1 cellular context compared by ENCODE assay signal in genomic region chr17:17830740-17831207, GRCh38.
TF ChIP-seq lines count a peak whose summit lies in the region.

No MANE protein-coding gene starts in this region.

TF ChIP-seq in HepG2, 621 proteins besides CTCF, POLR2A, EP300 and RAD21 (continued from another document and continues in another):
- TF ChIP-seq, protein P1, sequence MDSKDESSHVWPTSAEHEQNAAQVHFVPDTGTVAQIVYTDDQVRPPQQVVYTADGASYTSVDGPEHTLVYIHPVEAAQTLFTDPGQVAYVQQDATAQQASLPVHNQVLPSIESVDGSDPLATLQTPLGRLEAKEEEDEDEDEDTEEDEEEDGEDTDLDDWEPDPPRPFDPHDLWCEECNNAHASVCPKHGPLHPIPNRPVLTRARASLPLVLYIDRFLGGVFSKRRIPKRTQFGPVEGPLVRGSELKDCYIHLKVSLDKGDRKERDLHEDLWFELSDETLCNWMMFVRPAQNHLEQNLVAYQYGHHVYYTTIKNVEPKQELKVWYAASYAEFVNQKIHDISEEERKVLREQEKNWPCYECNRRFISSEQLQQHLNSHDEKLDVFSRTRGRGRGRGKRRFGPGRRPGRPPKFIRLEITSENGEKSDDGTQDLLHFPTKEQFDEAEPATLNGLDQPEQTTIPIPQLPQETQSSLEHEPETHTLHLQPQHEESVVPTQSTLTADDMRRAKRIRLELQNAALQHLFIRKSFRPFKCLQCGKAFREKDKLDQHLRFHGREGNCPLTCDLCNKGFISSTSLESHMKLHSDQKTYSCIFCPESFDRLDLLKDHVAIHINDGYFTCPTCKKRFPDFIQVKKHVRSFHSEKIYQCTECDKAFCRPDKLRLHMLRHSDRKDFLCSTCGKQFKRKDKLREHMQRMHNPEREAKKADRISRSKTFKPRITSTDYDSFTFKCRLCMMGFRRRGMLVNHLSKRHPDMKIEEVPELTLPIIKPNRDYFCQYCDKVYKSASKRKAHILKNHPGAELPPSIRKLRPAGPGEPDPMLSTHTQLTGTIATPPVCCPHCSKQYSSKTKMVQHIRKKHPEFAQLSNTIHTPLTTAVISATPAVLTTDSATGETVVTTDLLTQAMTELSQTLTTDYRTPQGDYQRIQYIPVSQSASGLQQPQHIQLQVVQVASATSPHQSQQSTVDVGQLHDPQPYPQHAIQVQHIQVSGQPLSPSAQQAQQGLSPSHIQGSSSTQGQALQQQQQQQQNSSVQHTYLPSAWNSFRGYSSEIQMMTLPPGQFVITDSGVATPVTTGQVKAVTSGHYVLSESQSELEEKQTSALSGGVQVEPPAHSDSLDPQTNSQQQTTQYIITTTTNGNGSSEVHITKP (CRISPR knock-in tag; IDR thresholded peaks at IDR 0.05; ENCODE audit: low read depth) = peak; percentile 91
- TF ChIP-seq RBAK (CRISPR knock-in tag; IDR thresholded peaks at IDR 0.05) = peak; percentile 87
- 0 out of 2 replicates have a peak, but pooled peaks have one; percentile 26 for TF ChIP-seq ZNF629 (CRISPR knock-in tag; conservative IDR thresholded peaks at IDR 0.05)
- TF ChIP-seq, protein P2, sequence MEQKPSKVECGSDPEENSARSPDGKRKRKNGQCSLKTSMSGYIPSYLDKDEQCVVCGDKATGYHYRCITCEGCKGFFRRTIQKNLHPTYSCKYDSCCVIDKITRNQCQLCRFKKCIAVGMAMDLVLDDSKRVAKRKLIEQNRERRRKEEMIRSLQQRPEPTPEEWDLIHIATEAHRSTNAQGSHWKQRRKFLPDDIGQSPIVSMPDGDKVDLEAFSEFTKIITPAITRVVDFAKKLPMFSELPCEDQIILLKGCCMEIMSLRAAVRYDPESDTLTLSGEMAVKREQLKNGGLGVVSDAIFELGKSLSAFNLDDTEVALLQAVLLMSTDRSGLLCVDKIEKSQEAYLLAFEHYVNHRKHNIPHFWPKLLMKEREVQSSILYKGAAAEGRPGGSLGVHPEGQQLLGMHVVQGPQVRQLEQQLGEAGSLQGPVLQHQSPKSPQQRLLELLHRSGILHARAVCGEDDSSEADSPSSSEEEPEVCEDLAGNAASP (CRISPR knock-in tag; IDR thresholded peaks at IDR 0.05; ENCODE audit: borderline replicate concordance) = peak; percentile 92
- no peak for TF ChIP-seq ZNF33B (CRISPR knock-in tag; IDR thresholded peaks at IDR 0.05)
- TF ChIP-seq MTA3 (CRISPR knock-in tag; IDR thresholded peaks at IDR 0.05) = no peak
- TF ChIP-seq, protein P3, sequence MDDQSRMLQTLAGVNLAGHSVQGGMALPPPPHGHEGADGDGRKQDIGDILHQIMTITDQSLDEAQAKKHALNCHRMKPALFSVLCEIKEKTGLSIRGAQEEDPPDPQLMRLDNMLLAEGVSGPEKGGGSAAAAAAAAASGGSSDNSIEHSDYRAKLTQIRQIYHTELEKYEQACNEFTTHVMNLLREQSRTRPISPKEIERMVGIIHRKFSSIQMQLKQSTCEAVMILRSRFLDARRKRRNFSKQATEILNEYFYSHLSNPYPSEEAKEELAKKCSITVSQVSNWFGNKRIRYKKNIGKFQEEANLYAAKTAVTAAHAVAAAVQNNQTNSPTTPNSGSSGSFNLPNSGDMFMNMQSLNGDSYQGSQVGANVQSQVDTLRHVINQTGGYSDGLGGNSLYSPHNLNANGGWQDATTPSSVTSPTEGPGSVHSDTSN (CRISPR knock-in tag; IDR thresholded peaks at IDR 0.05; ENCODE audit: borderline replicate concordance) = no peak
- TF ChIP-seq ATAD3A (CRISPR knock-in tag; IDR thresholded peaks at IDR 0.05) = no peak
- TF ChIP-seq ZIK1 (CRISPR knock-in tag; IDR thresholded peaks at IDR 0.05; ENCODE audit: borderline replicate concordance, low read depth) = 0 out of 2 replicates have a peak, but pooled peaks have one; percentile 51
- TF ChIP-seq ZNF841 (CRISPR knock-in tag; IDR thresholded peaks at IDR 0.05; ENCODE audit: borderline replicate concordance) = no peak
- TF ChIP-seq KMT2B (CRISPR knock-in tag; IDR thresholded peaks at IDR 0.05) = peak; percentile 59; the same call in 1 of the 2 replicates
- no peak for TF ChIP-seq ZFP90 (CRISPR knock-in tag; IDR thresholded peaks at IDR 0.05; ENCODE audit: borderline replicate concordance)
- TF ChIP-seq SP140L (CRISPR knock-in tag; IDR thresholded peaks at IDR 0.05; ENCODE audit: borderline replicate concordance) = no peak
- TF ChIP-seq ZNF773 (CRISPR knock-in tag; IDR thresholded peaks at IDR 0.05; ENCODE audit: borderline replicate concordance) = no peak
- TF ChIP-seq, protein P4, sequence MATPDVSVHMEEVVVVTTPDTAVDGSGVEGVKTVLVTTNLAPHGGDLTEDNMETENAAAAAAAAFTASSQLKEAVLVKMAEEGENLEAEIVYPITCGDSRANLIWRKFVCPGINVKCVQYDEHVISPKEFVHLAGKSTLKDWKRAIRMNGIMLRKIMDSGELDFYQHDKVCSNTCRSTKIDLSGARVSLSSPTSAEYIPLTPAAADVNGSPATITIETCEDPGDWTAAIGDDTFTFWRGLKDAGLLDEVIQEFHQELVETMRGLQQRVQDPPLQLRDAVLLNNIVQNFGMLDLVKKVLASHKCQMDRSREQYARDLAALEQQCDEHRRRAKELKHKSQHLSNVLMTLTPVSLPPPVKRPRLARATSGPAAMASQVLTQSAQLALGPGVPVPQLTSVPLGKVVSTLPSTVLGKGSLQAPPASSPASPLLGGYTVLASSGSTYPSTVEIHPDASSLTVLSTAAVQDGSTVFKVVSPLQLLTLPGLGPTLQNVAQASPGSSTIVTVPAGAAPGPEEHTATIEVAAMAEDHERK (CRISPR knock-in tag; IDR thresholded peaks at IDR 0.05; ENCODE audit: low read depth) = no peak
- TF ChIP-seq, protein P5, sequence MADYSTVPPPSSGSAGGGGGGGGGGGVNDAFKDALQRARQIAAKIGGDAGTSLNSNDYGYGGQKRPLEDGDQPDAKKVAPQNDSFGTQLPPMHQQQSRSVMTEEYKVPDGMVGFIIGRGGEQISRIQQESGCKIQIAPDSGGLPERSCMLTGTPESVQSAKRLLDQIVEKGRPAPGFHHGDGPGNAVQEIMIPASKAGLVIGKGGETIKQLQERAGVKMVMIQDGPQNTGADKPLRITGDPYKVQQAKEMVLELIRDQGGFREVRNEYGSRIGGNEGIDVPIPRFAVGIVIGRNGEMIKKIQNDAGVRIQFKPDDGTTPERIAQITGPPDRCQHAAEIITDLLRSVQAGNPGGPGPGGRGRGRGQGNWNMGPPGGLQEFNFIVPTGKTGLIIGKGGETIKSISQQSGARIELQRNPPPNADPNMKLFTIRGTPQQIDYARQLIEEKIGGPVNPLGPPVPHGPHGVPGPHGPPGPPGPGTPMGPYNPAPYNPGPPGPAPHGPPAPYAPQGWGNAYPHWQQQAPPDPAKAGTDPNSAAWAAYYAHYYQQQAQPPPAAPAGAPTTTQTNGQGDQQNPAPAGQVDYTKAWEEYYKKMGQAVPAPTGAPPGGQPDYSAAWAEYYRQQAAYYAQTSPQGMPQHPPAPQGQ (CRISPR knock-in tag; IDR thresholded peaks at IDR 0.05; ENCODE audit: borderline replicate concordance) = no peak
- peak; percentile 70; the same call in 1 of the 2 replicates for TF ChIP-seq ZNF709 (CRISPR knock-in tag; IDR thresholded peaks at IDR 0.05)
- TF ChIP-seq SRSF9 (IDR thresholded peaks at IDR 0.05; ENCODE audit: borderline replicate concordance, insufficient read depth, low read depth, low read length, poor library complexity, severe bottlenecking) = no peak
- TF ChIP-seq, protein P6, sequence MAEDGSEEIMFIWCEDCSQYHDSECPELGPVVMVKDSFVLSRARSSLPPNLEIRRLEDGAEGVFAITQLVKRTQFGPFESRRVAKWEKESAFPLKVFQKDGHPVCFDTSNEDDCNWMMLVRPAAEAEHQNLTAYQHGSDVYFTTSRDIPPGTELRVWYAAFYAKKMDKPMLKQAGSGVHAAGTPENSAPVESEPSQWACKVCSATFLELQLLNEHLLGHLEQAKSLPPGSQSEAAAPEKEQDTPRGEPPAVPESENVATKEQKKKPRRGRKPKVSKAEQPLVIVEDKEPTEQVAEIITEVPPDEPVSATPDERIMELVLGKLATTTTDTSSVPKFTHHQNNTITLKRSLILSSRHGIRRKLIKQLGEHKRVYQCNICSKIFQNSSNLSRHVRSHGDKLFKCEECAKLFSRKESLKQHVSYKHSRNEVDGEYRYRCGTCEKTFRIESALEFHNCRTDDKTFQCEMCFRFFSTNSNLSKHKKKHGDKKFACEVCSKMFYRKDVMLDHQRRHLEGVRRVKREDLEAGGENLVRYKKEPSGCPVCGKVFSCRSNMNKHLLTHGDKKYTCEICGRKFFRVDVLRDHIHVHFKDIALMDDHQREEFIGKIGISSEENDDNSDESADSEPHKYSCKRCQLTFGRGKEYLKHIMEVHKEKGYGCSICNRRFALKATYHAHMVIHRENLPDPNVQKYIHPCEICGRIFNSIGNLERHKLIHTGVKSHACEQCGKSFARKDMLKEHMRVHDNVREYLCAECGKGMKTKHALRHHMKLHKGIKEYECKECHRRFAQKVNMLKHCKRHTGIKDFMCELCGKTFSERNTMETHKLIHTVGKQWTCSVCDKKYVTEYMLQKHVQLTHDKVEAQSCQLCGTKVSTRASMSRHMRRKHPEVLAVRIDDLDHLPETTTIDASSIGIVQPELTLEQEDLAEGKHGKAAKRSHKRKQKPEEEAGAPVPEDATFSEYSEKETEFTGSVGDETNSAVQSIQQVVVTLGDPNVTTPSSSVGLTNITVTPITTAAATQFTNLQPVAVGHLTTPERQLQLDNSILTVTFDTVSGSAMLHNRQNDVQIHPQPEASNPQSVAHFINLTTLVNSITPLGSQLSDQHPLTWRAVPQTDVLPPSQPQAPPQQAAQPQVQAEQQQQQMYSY (CRISPR knock-in tag; IDR thresholded peaks at IDR 0.05) = 0 out of 2 replicates have a peak, but pooled peaks have one; percentile 49
- TF ChIP-seq MED8 (CRISPR knock-in tag; IDR thresholded peaks at IDR 0.05; ENCODE audit: insufficient replicate concordance) = peak; percentile 32
- no peak for TF ChIP-seq ZNF18 (CRISPR knock-in tag; IDR thresholded peaks at IDR 0.05; ENCODE audit: insufficient replicate concordance)
- TF ChIP-seq RARG (CRISPR knock-in tag; IDR thresholded peaks at IDR 0.05; ENCODE audit: low read depth) = no peak
- peak; percentile 65; the same call in 1 of the 2 replicates for TF ChIP-seq CHD4 (IDR thresholded peaks at IDR 0.05; ENCODE audit: borderline replicate concordance, low read length)
- peak; percentile 78; the same call in 1 of the 2 replicates for TF ChIP-seq ZNF280D (CRISPR knock-in tag; IDR thresholded peaks at IDR 0.05)
- peak; percentile 97 for TF ChIP-seq SPEN (CRISPR knock-in tag; IDR thresholded peaks at IDR 0.05; ENCODE audit: low read depth)
- no peak for TF ChIP-seq CHCHD3 (CRISPR knock-in tag; IDR thresholded peaks at IDR 0.05)
- peak; percentile 93; the same call in 1 of the 2 replicates for TF ChIP-seq ZNF792 (CRISPR knock-in tag; IDR thresholded peaks at IDR 0.05)
- no peak for TF ChIP-seq SOX6 (IDR thresholded peaks at IDR 0.05)
- TF ChIP-seq SOX6 (CRISPR knock-in tag; IDR thresholded peaks at IDR 0.05) = peak; percentile 84; the same call in 1 of the 2 replicates
